ENCODE assay signal across 24 cellular contexts in the genomic region with DNA sequence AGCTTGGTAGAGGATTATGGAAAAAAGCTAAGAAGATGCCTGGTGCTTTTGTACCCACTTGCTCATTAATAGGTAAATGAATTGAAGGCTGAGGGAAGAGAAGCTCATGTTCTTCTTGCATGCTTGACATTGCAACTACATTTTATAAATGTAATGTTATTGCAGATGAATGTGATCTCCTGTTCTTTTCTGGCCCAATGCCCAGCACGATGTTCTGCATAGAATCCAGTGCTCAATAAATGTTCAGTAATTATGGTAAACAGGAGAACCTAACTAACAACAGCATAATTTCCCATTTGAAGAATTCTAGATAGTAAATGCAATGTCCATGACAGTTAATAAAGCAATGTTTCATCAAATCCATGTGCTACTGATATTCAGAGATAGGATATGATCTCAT.
"Had no signal": no experiment of that assay in that cellular context is flagged by ENCODE, and none has a peak within 500 bp of the region (broad histone marks: within the 10 kb centered on the region; RNA-seq: fewer than 3 reads in every experiment).

No MANE protein-coding gene starts in this region.

- H3K27ac ChIP-seq: ascending aorta, cardiac muscle cell, ovary, right lobe of liver, skin epidermis, thoracic aorta, uterus, VCaP had no signal

- H3K9me3 ChIP-seq: ascending aorta, ovary, right lobe of liver, thoracic aorta, uterus had no signal

- H3K4me1 ChIP-seq: ascending aorta, right lobe of liver, uterus had no signal

- H3K36me3 ChIP-seq: ascending aorta, cardiac muscle cell, ovary, right lobe of liver, thoracic aorta, uterus had no signal

- DNase-seq: activated CD4-positive, alpha-beta T cell treated with anti-CD3 and anti-CD28 coated beads for 4 hours; activated CD4-positive, alpha-beta T cell treated with anti-CD3 and anti-CD28 coated beads, Interleukin-2, amount 50 U/mL, for 4 hours; activated naive CD4-positive, alpha-beta T cell treated with Interleukin-2 at 50 U/mL for 16 hours; activated naive CD8-positive, alpha-beta T cell treated with anti-CD3 and anti-CD28 coated beads, Interleukin-2, amount 10 ng/mL, durations not matched to agents 7 days and 5 days; activated T-cell treated with anti-CD3 and anti-CD28 coated beads for 4 hours; activated T-cell treated with anti-CD3 and anti-CD28 coated beads, Interleukin-2, amount 50 U/mL, for 72 hours; cortex of kidney; effector memory CD8-positive, alpha-beta T cell; erythroblast; head of caudate nucleus; hippocampal formation; midbrain; naive thymus-derived CD4-positive, alpha-beta T cell; ovary; right lobe of liver; stimulated activated CD4-positive, alpha-beta T cell treated with anti-CD3 and anti-CD28 coated beads, Interleukin-4, amount 100 ng/mL, for 24 hours; trophoblast cell; uterus had no signal

- ATAC-seq: activated T-cell treated with anti-CD3 and anti-CD28 coated beads, Interleukin-2, amount 50 U/mL, for 72 hours; effector memory CD8-positive, alpha-beta T cell; naive thymus-derived CD4-positive, alpha-beta T cell; right lobe of liver; stimulated activated effector memory CD8-positive, alpha-beta T cell treated with anti-CD3 and anti-CD28 coated beads, Interleukin-12 subunit alpha, Interleukin-12 subunit beta, amount 100 ng/mL, for 72 hours had no signal

- H3K4me3 ChIP-seq: ascending aorta, cardiac muscle cell, ovary, right lobe of liver, skin epidermis, thoracic aorta, uterus had no signal

- H3K27me3 ChIP-seq: ascending aorta, cardiac muscle cell, ovary, right lobe of liver, uterus had no signal
